ENCODE assay signal across 8 cellular contexts in genomic region chr14:31205681-31206535, GRCh38. TPM values are rescaled to one million over a fixed set of nuclear protein-coding genes. Genes with fewer than 3 reads are reported as not detected.
DNase-seq lines count a peak whose midpoint lies in the region; ATAC-seq and TF ChIP-seq lines count a peak whose summit lies in the region.

No MANE protein-coding gene starts in this region.

- ATAC-seq in right lobe of liver (peak in 2 of 4 donors; percentile 7 to 9), GM19467 (IDR thresholded peaks at IDR 0.05; ENCODE audit: unreplicated experiment) (no peak), HG02973 (IDR thresholded peaks at IDR 0.05; ENCODE audit: unreplicated experiment) (no peak)

- no peaks in the 10 kb centered on the region for H3K9me3 Mint-ChIP-seq in activated T-cell treated with anti-CD3 and anti-CD28 coated beads, Interleukin-2, amount 50 U/mL, for 24 hours

- H3K27ac ChIP-seq in brain microvascular endothelial cell (peak overlapping the region; percentile 96), right lobe of liver (peak overlapping the region; percentile 99 to 100 (median 99)), tibial artery (peak overlapping the region; percentile 98 to 100)

- H3K4me1 ChIP-seq in right lobe of liver (peaks cover 0 to 14% (median 4%) of the 10 kb centered on the region in 4 donors), tibial artery (peaks cover 0 to 50% (median 14%) of the 10 kb centered on the region in 4 donors)

- peaks cover 59% of the 10 kb centered on the region for H3K4me1 Mint-ChIP-seq in activated T-cell treated with anti-CD3 and anti-CD28 coated beads, Interleukin-2, amount 50 U/mL, for 24 hours (ENCODE audit: low read depth)

- H3K27ac Mint-ChIP-seq in activated T-cell treated with anti-CD3 and anti-CD28 coated beads, Interleukin-2, amount 50 U/mL, for 24 hours = peak overlapping the region; percentile 42

- H3K27me3 ChIP-seq in brain microvascular endothelial cell (replicated peaks) (no peaks in the 10 kb centered on the region), right lobe of liver (no peaks in the 10 kb centered on the region), tibial artery (no peaks in the 10 kb centered on the region)

- H3K4me3 Mint-ChIP-seq in activated T-cell treated with anti-CD3 and anti-CD28 coated beads, Interleukin-2, amount 50 U/mL, for 24 hours = peak overlapping the region; percentile 92

- H3K36me3 Mint-ChIP-seq in activated T-cell treated with anti-CD3 and anti-CD28 coated beads, Interleukin-2, amount 50 U/mL, for 24 hours (ENCODE audit: low read depth) = peaks cover 52% of the 10 kb centered on the region

- H3K36me3 ChIP-seq in brain microvascular endothelial cell (replicated peaks) (peaks cover 6% of the 10 kb centered on the region), right lobe of liver (peaks cover 0 to 20% (median 0%) of the 10 kb centered on the region in 4 donors), tibial artery (peaks cover 0 to 20% (median 6%) of the 10 kb centered on the region in 3 donors)

- 4% methylated on average over 9 of the region's 9 CpGs for WGBS in right lobe of liver (ENCODE audit: insufficient coverage, low coverage, low lambda C conversion rate, missing lambda C conversion rate)

- DNase-seq in activated T-cell treated with anti-CD3 and anti-CD28 coated beads, Interleukin-2, amount 50 U/mL, for 24 hours = no peak
- DNase-seq in activated T-cell treated with anti-CD3 and anti-CD28 coated beads, Interleukin-2, amount 50 U/mL, for 48 hours = no peak
- peak; percentile 75 for DNase-seq in NCI-H524 treated with DMSO at 0.1 percent for 48 hours (lab: John Stamatoyannopoulos, UW)
- DNase-seq in brain microvascular endothelial cell = peak; percentile 45
- DNase-seq in right lobe of liver = no peak
- no peak for DNase-seq in tibial artery

- no peaks in the 10 kb centered on the region for H3K9me3 ChIP-seq in right lobe of liver
- no peaks in the 10 kb centered on the region for H3K9me3 ChIP-seq in tibial artery

- TF ChIP-seq POLR2A in right lobe of liver (IDR thresholded peaks at IDR 0.05) = peak; percentile 10

- H3K4me3 ChIP-seq in brain microvascular endothelial cell (ENCODE audit: low read depth, low read length) (peak overlapping the region; percentile 77), right lobe of liver (peak overlapping the region; percentile 82 to 90 (median 86)), tibial artery (peak overlapping the region; percentile 78 to 90)

- H3K27me3 Mint-ChIP-seq in activated T-cell treated with anti-CD3 and anti-CD28 coated beads, Interleukin-2, amount 50 U/mL, for 24 hours = no peaks in the 10 kb centered on the region

- in situ Hi-C loops in brain microvascular endothelial cell (cut with HindIII; ENCODE audit: low pct_ligation_motif_present, low sequenced_read_pairs) = no loop called here

- TF ChIP-seq CTCF in brain microvascular endothelial cell (IDR thresholded peaks at IDR 0.05; ENCODE audit: low read depth, low read length, missing control alignments) (no peak), right lobe of liver (IDR thresholded peaks at IDR 0.05) (no peak), tibial artery (IDR thresholded peaks at IDR 0.05) (no peak)

- intact Hi-C loops in right lobe of liver (cut with DNase I) (no loop called here), tibial artery (cut with DNase I; ENCODE audit: low total_unique reads) (loop anchor here (2.0 to 10.0 kb wide), 2 partner anchors 39 to 149 kb away; no protein-coding TSS in a partner anchor)

RNA-seq across cellular contexts. Expression of gene HECTD1, which starts 1.7 kb away (rescaled TPM):
- total RNA-seq in right lobe of liver = 100 to 1,000 TPM in 5 of 6 experiments, 10 to 100 TPM in 1; 77.2 to 167 (median 119) TPM

Comparison
In these comparisons a context has a peak if more than half of its experiments do, and no peak if none do; other contexts are left out.
1. DNase-seq: peak in NCI-H524 treated with DMSO at 0.1 percent for 48 hours (single experiment) and brain microvascular endothelial cell (single experiment); none in activated T-cell treated with anti-CD3 and anti-CD28 coated beads, Interleukin-2, amount 50 U/mL, for 24 hours (single experiment), activated T-cell treated with anti-CD3 and anti-CD28 coated beads, Interleukin-2, amount 50 U/mL, for 48 hours (0 of 2), right lobe of liver (0 of 3) and tibial artery (0 of 2).
2. Peak in every context shown above with its lines, with median percentiles within 50 percentile points of each other: H3K27ac ChIP-seq and H3K4me3 ChIP-seq.